1 cellular context compared by ENCODE assay signal in the genomic region with DNA sequence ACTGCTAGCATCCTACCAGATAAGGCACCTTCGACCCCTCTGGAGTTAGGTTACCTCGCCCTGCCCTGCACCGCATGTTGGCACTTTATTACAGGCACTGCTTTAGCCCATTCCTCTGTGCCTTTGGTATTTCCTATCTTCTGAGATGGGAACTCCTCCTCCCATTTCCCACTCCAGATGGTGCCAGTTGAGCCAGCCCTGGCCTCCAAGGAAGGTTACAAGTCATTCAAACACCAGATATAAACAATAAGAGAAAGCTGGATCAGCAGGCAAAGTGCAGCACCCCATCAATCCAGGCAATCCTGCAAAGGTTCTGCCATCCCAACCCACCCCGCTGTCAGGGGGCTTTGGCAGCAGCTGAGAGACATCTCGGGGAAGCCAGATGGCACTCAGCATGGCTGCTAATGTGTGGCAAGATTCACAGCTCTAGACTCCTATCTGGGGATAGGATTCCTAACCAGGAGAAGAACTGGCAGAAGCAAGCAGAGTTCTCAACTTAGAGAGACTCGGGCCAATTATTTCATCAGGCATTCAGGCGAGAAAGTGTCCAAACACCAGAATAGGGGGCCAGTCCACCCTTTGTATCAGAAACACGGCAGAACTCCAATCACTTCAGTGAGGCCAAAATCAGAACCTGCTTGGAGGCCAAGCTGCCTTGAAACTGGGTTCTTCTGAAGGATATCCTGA.
TF ChIP-seq lines count a peak whose summit lies in the region.

No MANE protein-coding gene starts in this region.

TF ChIP-seq in IMR-90, 13 proteins besides CTCF, POLR2A, EP300 and RAD21:
- no peak for TF ChIP-seq FOS (IDR thresholded peaks at IDR 0.05; ENCODE audit: low read depth, low read length)
- TF ChIP-seq, protein P1, sequence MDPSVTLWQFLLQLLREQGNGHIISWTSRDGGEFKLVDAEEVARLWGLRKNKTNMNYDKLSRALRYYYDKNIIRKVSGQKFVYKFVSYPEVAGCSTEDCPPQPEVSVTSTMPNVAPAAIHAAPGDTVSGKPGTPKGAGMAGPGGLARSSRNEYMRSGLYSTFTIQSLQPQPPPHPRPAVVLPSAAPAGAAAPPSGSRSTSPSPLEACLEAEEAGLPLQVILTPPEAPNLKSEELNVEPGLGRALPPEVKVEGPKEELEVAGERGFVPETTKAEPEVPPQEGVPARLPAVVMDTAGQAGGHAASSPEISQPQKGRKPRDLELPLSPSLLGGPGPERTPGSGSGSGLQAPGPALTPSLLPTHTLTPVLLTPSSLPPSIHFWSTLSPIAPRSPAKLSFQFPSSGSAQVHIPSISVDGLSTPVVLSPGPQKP (IDR thresholded peaks at IDR 0.05; ENCODE audit: borderline replicate concordance, low read depth, low read length) = no peak
- TF ChIP-seq RCOR1 (IDR thresholded peaks at IDR 0.05; ENCODE audit: insufficient replicate concordance, low read length) = no peak
- no peak for TF ChIP-seq MXI1 (IDR thresholded peaks at IDR 0.05; ENCODE audit: borderline replicate concordance, low read depth, low read length)
